ENCODE assay signal across 1 cellular context in genomic region chr3:172515130-172515918, GRCh38.
TF ChIP-seq lines count a peak whose summit lies in the region.

No MANE protein-coding gene starts in this region.

TF ChIP-seq in liver, 16 proteins besides CTCF, POLR2A, EP300 and RAD21 (continued from another document):
- TF ChIP-seq REST (IDR thresholded peaks at IDR 0.05) (no peak), MAX (IDR thresholded peaks at IDR 0.05) (no peak), TAF1 (conservative IDR thresholded peaks at IDR 0.05) (no peak), JUND (IDR thresholded peaks at IDR 0.05) (no peak)
